In the genomic region with DNA sequence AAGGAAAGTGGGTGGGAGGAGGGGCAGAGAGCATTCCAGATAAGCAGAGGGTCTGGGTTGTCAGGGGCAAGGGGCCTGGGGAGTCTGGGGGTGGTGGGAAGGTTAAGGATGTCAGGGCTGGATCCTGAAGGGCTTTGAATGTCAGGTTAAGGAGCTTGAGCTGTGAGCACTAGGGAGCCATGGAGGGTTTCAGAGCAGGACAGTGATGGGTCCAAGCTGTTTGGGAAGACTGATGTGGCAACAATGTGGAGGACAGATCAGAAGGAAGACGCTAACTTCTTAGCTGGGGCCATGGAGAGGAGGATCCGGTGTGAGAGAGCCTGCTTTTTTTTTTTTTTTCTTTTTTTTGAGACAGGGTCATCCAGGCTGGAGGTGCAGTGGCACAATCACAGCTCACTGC, we compare ENCODE assay signal across 18 cellular contexts.
"Had no signal": no experiment of that assay in that cellular context is flagged by ENCODE, and none has a peak within 500 bp of the region (broad histone marks: within the 10 kb centered on the region; RNA-seq: fewer than 3 reads in every experiment).

No MANE protein-coding gene starts in this region.

- H3K27ac Mint-ChIP-seq: dendritic cell treated with granulocyte-macrophage colony-stimulating factor and Interleukin-4, amounts not matched to agents 40 ng/mL and 50 ng/mL, for 4 days; effector memory CD8-positive, alpha-beta T cell; naive B cell; T-helper 17 cell had no signal

- H3K79me2 ChIP-seq: hepatocyte had no signal

- H3K27ac ChIP-seq: epithelial cell of prostate, prostate gland had no signal

- H3K27me3 ChIP-seq: adrenal gland, hepatocyte, sigmoid colon had no signal

- H3K36me3 Mint-ChIP-seq: brain, naive B cell had no signal

- H3K4me3 ChIP-seq: hepatocyte, prostate gland, sigmoid colon had no signal

- H3K9me3 ChIP-seq: adrenal gland, prostate gland, sigmoid colon had no signal

- H2AFZ ChIP-seq: hepatocyte had no signal

- H3K36me3 ChIP-seq: adrenal gland, prostate gland, sigmoid colon had no signal

- H3K4me1 Mint-ChIP-seq: central memory CD8-positive, alpha-beta T cell; naive B cell had no signal

- DNase-seq: activated CD4-positive, alpha-beta T cell treated with anti-CD3 and anti-CD28 coated beads, Interleukin-2, amount 50 U/mL, for 1 hour; activated CD4-positive, CD25-positive, alpha-beta regulatory T cell; activated naive CD4-positive, alpha-beta T cell treated with anti-CD3 and anti-CD28 coated beads, Interleukin-2, amount 50 U/mL, for 16 hours; effector memory CD8-positive, alpha-beta T cell; kidney; naive B cell; sigmoid colon; stimulated activated CD4-positive, alpha-beta T cell treated with anti-CD3 and anti-CD28 coated beads, Interleukin-4, amount 100 ng/mL, for 1 hour; stimulated activated CD8-positive, alpha-beta memory T cell treated with anti-CD3 and anti-CD28 coated beads, Interleukin-4, amount 100 ng/mL, for 48 hours; stimulated activated naive CD8-positive, alpha-beta T cell treated with anti-CD3 and anti-CD28 coated beads, Interleukin-15, Interleukin-2, amounts not matched to agents 100 U/mL and 50 U/mL, for 24 hours; T-helper 17 cell had no signal

- H3K27me3 Mint-ChIP-seq: brain had no signal

- H3K4me2 ChIP-seq: hepatocyte had no signal

- H3K4me1 ChIP-seq: prostate gland had no signal

- H3K4me3 Mint-ChIP-seq: brain; central memory CD8-positive, alpha-beta T cell; dendritic cell treated with granulocyte-macrophage colony-stimulating factor and Interleukin-4, amounts not matched to agents 40 ng/mL and 50 ng/mL, for 4 days; effector memory CD8-positive, alpha-beta T cell; T-helper 17 cell had no signal

- ATAC-seq: effector memory CD8-positive, alpha-beta T cell; stimulated activated naive CD8-positive, alpha-beta T cell treated with anti-CD3 and anti-CD28 coated beads, Interleukin-15, Interleukin-2, amounts not matched to agents 100 U/mL and 50 U/mL, for 24 hours; T-helper 17 cell had no signal

- H3K9me3 Mint-ChIP-seq: brain; central memory CD8-positive, alpha-beta T cell; dendritic cell treated with granulocyte-macrophage colony-stimulating factor and Interleukin-4, amounts not matched to agents 40 ng/mL and 50 ng/mL, for 4 days; effector memory CD8-positive, alpha-beta T cell had no signal
